Comparison of ENCODE assay signal across 11 cellular contexts in the genomic region with DNA sequence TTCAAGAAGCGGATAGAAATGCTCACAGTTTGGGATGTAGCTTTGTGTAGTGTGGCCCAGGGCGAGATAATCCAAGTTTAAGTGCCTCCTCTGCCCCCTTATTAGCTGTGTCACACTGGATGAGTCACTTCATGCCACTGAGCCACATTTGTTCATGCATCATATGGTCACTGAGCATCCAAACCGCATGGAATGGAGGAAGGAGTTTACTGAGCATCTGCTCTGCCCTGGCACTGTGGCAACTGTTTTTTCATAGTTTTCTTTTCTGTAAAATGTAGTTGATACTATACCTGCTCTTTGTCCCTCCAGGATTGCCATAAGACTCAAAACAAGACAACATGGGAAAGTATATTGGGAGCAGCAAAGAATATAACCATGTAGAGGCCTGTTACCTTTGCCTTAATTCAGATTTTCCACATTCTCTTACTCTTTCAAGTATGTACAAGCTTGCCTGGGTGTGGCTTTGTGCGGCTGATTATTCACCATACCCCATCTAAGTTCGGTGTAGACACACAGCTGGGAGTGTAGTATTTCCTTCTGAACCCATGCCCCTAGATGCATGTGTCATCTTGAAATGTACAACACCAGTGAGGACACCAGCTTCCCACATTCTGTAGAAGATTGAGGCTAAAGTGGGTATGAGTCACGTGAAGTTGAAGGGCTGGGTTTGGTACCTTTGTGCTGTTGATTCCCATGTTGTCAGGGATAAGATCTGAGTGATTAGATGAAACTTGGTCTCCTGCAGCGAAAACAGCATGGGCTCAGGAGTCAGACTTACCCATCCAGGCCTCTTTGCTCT. TPM values are rescaled to one million over a fixed set of nuclear protein-coding genes. Genes with fewer than 3 reads are reported as not detected.
DNase-seq lines count a peak whose midpoint lies in the region; ATAC-seq, FAIRE-seq and TF ChIP-seq lines count a peak whose summit lies in the region.
"Had no signal": no experiment of that assay in that cellular context is flagged by ENCODE, and none has a peak within 500 bp of the region (broad histone marks: within the 10 kb centered on the region; RNA-seq: fewer than 3 reads in every experiment).

No MANE protein-coding gene starts in this region.

- peak; percentile 65 for DNase-seq in ACHN
- peak; percentile 65 for DNase-seq in HS-27A (ENCODE audit: low read depth)
- DNase-seq in WERI-Rb-1: peak; percentile 31
- peak; percentile 95 for DNase-seq in iris pigment epithelial cell (ENCODE audit: low read depth)
- DNase-seq in frontal cortex (ENCODE audit: low spot score in 2 of 2): no peak
- DNase-seq in CD4-positive, alpha-beta T cell: no peak
- DNase-seq: activated CD4-positive, alpha-beta T cell treated with anti-CD3 and anti-CD28 coated beads, Interleukin-2, amount 50 U/mL, for 4 hours; dermis blood vessel endothelial cell; NCI-H526 treated with DMSO at 0.1 percent for 48 hours had no signal

- in situ Hi-C loops in ACHN (cut with HindIII; ENCODE audit: low pct_ligation_motif_present, low pct_unique_long_range_greater_than_20kb, low sequenced_read_pairs): no loop called here

- TF ChIP-seq CTCF in WERI-Rb-1 (IDR thresholded peaks at IDR 0.05; ENCODE audit: low read depth, low read length): no peak
- TF ChIP-seq CTCF in CD4-positive, alpha-beta T cell (IDR thresholded peaks at IDR 0.05): no peak

- POLR2A ChIA-PET in CD4-positive, alpha-beta T cell (lab: Charles Lee): interaction anchor here (1.1 kb wide), 1 partner anchor 108 kb away, joined by 3 read pairs; no protein-coding TSS in a partner anchor

- no peaks in the 10 kb centered on the region for H3K9me3 ChIP-seq in WERI-Rb-1 (ENCODE audit: severe bottlenecking)
- H3K9me3 ChIP-seq in CD4-positive, alpha-beta T cell (ENCODE audit: control insufficient read depth, low read length): no peaks in the 10 kb centered on the region

- no peaks in the 10 kb centered on the region for H3K36me3 ChIP-seq in WERI-Rb-1

- no peaks in the 10 kb centered on the region for H3K27me3 ChIP-seq in WERI-Rb-1 (ENCODE audit: insufficient read depth, low read depth, severe bottlenecking)
- H3K27me3 ChIP-seq in CD4-positive, alpha-beta T cell (ENCODE audit: control insufficient read depth, insufficient read depth, low read length): peaks cover 3% of the 10 kb centered on the region

- no peak for FAIRE-seq in frontal cortex (lab: Jason Lieb, UNC)

- ATAC-seq in GM18868 (IDR thresholded peaks at IDR 0.05; ENCODE audit: unreplicated experiment) (no peak), GM18867 (IDR thresholded peaks at IDR 0.05; ENCODE audit: unreplicated experiment) (no peak)
- ATAC-seq in CD4-positive, alpha-beta T cell (ENCODE audit: poor library complexity): no peak

- peaks cover 34% of the 10 kb centered on the region for H3K27me3 Mint-ChIP-seq in CD4-positive, alpha-beta T cell

- H3K27ac Mint-ChIP-seq in CD4-positive, alpha-beta T cell: no peak overlapping the region

- no peaks in the 10 kb centered on the region for H3K4me1 Mint-ChIP-seq in CD4-positive, alpha-beta T cell (ENCODE audit: low read depth)

- CTCF ChIA-PET in CD4-positive, alpha-beta T cell (lab: Charles Lee): interaction anchor here (1.0 to 1.3 kb wide), 2 partner anchors 14 to 26 kb away, joined by 3 to 4 read pairs; no protein-coding TSS in a partner anchor

- H3K4me3 Mint-ChIP-seq in CD4-positive, alpha-beta T cell: no peak overlapping the region

- no peak overlapping the region for H3K27ac ChIP-seq in WERI-Rb-1
- H3K27ac ChIP-seq in CD4-positive, alpha-beta T cell (ENCODE audit: low read depth, low read length): no peak overlapping the region

- intact Hi-C loops in CD4-positive, alpha-beta T cell (cut with DNase I, micrococcal nuclease): no loop called here

- H3K36me3 Mint-ChIP-seq in CD4-positive, alpha-beta T cell (ENCODE audit: low read depth): no peaks in the 10 kb centered on the region

- no peak overlapping the region for H3K4me3 ChIP-seq in WERI-Rb-1 (ENCODE audit: low read depth, low read length)

- no peaks in the 10 kb centered on the region for H3K9me3 Mint-ChIP-seq in CD4-positive, alpha-beta T cell

RNA-seq across cellular contexts. Expression of gene DHX8, which starts 14.8 kb away (rescaled TPM):
- 40.8 TPM for total RNA-seq in frontal cortex
- total RNA-seq in CD4-positive, alpha-beta T cell: 100 to 1,000 TPM in 1 of 2 experiments, 10 to 100 TPM in 1; 88.8 to 106 TPM

Comparison
In these comparisons a context has a peak if more than half of its experiments do, and no peak if none do; other contexts are left out.
1. DNase-seq: peak in ACHN (single experiment), HS-27A (single experiment), WERI-Rb-1 (single experiment) and iris pigment epithelial cell (single experiment); none in frontal cortex (0 of 2) and CD4-positive, alpha-beta T cell (0 of 10).